In genomic region chr2:180840641-180841040, GRCh38 we compare ENCODE assay signal across 29 cellular contexts.
"Had no signal": no experiment of that assay in that cellular context is flagged by ENCODE, and none has a peak within 500 bp of the region (broad histone marks: within the 10 kb centered on the region; RNA-seq: fewer than 3 reads in every experiment).

No MANE protein-coding gene starts in this region.

- H3K4me3 ChIP-seq: stomach, suprapubic skin, testis, thoracic aorta, thyroid gland, tibial artery, tibial nerve, transverse colon, upper lobe of left lung, upper lobe of right lung, uterus, vagina had no signal

- FAIRE-seq: urothelium cell line had no signal

- H3K27me3 ChIP-seq: stomach, suprapubic skin, testis, thyroid gland, tibial artery, tibial nerve, transverse colon, upper lobe of left lung, upper lobe of right lung, uterus, vagina had no signal

- ATAC-seq: stimulated activated effector memory CD8-positive, alpha-beta T cell treated with anti-CD3 and anti-CD28 coated beads, Interleukin-12 subunit alpha, Interleukin-12 subunit beta, amount 100 ng/mL, for 72 hours; stimulated activated memory B cell treated with anti-CD40 and anti-IgM and Interleukin-4, amounts not matched to agents 10 μg/mL and 1 μg/mL and 100 μg/mL, for 72 hours; stimulated activated naive B cell treated with anti-CD40 and anti-IgM and Interleukin-4, amounts not matched to agents 10 μg/mL and 1 μg/mL and 100 μg/mL, for 72 hours; stimulated activated naive CD8-positive, alpha-beta T cell treated with anti-CD3 and anti-CD28 coated beads, Interleukin-15, amount 100 ng/mL, for 72 hours; stimulated activated naive CD8-positive, alpha-beta T cell treated with anti-CD3 and anti-CD28 coated beads, Interleukin-15, Interleukin-2, amounts not matched to agents 100 U/mL and 50 U/mL, for 24 hours; upper lobe of right lung had no signal

- H3K9me3 ChIP-seq: stomach, suprapubic skin, testis, thoracic aorta, thyroid gland, tibial artery, tibial nerve, transverse colon, upper lobe of left lung, upper lobe of right lung, uterus, vagina had no signal

- H3K4me3 Mint-ChIP-seq: stimulated activated effector memory CD8-positive, alpha-beta T cell treated with anti-CD3 and anti-CD28 coated beads, Interleukin-12 subunit alpha, Interleukin-12 subunit beta, amount 100 ng/mL, for 72 hours; stimulated activated memory B cell treated with anti-CD40 and anti-IgM and Interleukin-4, amounts not matched to agents 10 μg/mL and 1 μg/mL and 100 μg/mL, for 72 hours; stimulated activated naive B cell treated with anti-CD40 and anti-IgM and Interleukin-4, amounts not matched to agents 10 μg/mL and 1 μg/mL and 100 μg/mL, for 72 hours; stimulated activated naive CD8-positive, alpha-beta T cell treated with anti-CD3 and anti-CD28 coated beads, Interleukin-15, amount 100 ng/mL, for 72 hours; stimulated activated naive CD8-positive, alpha-beta T cell treated with anti-CD3 and anti-CD28 coated beads, Interleukin-15, Interleukin-2, amounts not matched to agents 100 ng/mL and 50 ng/mL, for 24 hours; type B pancreatic cell had no signal

- H3K27me3 Mint-ChIP-seq: stimulated activated memory B cell treated with anti-CD40 and anti-IgM and Interleukin-4, amounts not matched to agents 10 μg/mL and 1 μg/mL and 100 μg/mL, for 72 hours; stimulated activated naive CD8-positive, alpha-beta T cell treated with anti-CD3 and anti-CD28 coated beads, Interleukin-15, amount 100 ng/mL, for 72 hours; stimulated activated naive CD8-positive, alpha-beta T cell treated with anti-CD3 and anti-CD28 coated beads, Interleukin-15, Interleukin-2, amounts not matched to agents 100 ng/mL and 50 ng/mL, for 24 hours; type B pancreatic cell had no signal

- H3K4me1 ChIP-seq: stomach, suprapubic skin, testis, thyroid gland, tibial artery, tibial nerve, transverse colon, upper lobe of left lung, upper lobe of right lung, uterus, vagina had no signal

- H3K27ac ChIP-seq: stomach, suprapubic skin, testis, thoracic aorta, thyroid gland, tibial artery, tibial nerve, transverse colon, upper lobe of left lung, upper lobe of right lung, uterus, vagina had no signal

- DNase-seq: stimulated activated CD4-positive, alpha-beta T cell treated with anti-CD3 and anti-CD28 coated beads, Interleukin-2, amount 100 ng/mL, for 48 hours; stimulated activated CD4-positive, alpha-beta T cell treated with anti-CD3 and anti-CD28 coated beads, Interleukin-4, amount 100 ng/mL, for 1 hour; stimulated activated CD4-positive, alpha-beta T cell treated with anti-CD3 and anti-CD28 coated beads, Interleukin-4, amount 100 ng/mL, for 24 hours; stimulated activated CD4-positive, alpha-beta T cell treated with anti-CD3 and anti-CD28 coated beads, Interleukin-4, amount 100 ng/mL, for 4 hours; stimulated activated CD8-positive, alpha-beta memory T cell treated with anti-CD3 and anti-CD28 coated beads, Interleukin-4, amount 100 ng/mL, for 48 hours; stimulated activated naive B cell treated with anti-CD40 and anti-IgM and Interleukin-4, amounts not matched to agents 10 μg/mL and 1 μg/mL and 100 μg/mL, for 72 hours; stimulated activated naive CD4-positive, alpha-beta T cell; stimulated activated naive CD4-positive, alpha-beta T cell treated with Interleukin-2 at 50 U/mL for 16 hours; stimulated activated naive CD8-positive, alpha-beta T cell treated with anti-CD3 and anti-CD28 coated beads, Interleukin-15, amount 100 ng/mL, for 72 hours; stimulated activated naive CD8-positive, alpha-beta T cell treated with anti-CD3 and anti-CD28 coated beads, Interleukin-15, Interleukin-2, amounts not matched to agents 100 U/mL and 50 U/mL, for 24 hours; stomach; substantia nigra; testis; thyroid gland; tibial artery; transverse colon; trophoblast cell; upper lobe of left lung; upper lobe of right lung; uterus had no signal

- H3K36me3 ChIP-seq: stomach, suprapubic skin, thoracic aorta, thyroid gland, tibial artery, tibial nerve, transverse colon, upper lobe of left lung, upper lobe of right lung, uterus, vagina had no signal

- H3K27ac Mint-ChIP-seq: stimulated activated effector memory CD8-positive, alpha-beta T cell treated with anti-CD3 and anti-CD28 coated beads, Interleukin-12 subunit alpha, Interleukin-12 subunit beta, amount 100 ng/mL, for 72 hours; stimulated activated memory B cell treated with anti-CD40 and anti-IgM and Interleukin-4, amounts not matched to agents 10 μg/mL and 1 μg/mL and 100 μg/mL, for 72 hours; stimulated activated naive B cell treated with anti-CD40 and anti-IgM and Interleukin-4, amounts not matched to agents 10 μg/mL and 1 μg/mL and 100 μg/mL, for 72 hours; stimulated activated naive CD8-positive, alpha-beta T cell treated with anti-CD3 and anti-CD28 coated beads, Interleukin-15, amount 100 ng/mL, for 72 hours; stimulated activated naive CD8-positive, alpha-beta T cell treated with anti-CD3 and anti-CD28 coated beads, Interleukin-15, Interleukin-2, amounts not matched to agents 100 ng/mL and 50 ng/mL, for 24 hours; type B pancreatic cell had no signal

- H3K36me3 Mint-ChIP-seq: stimulated activated effector memory CD8-positive, alpha-beta T cell treated with anti-CD3 and anti-CD28 coated beads, Interleukin-12 subunit alpha, Interleukin-12 subunit beta, amount 100 ng/mL, for 72 hours; stimulated activated memory B cell treated with anti-CD40 and anti-IgM and Interleukin-4, amounts not matched to agents 10 μg/mL and 1 μg/mL and 100 μg/mL, for 72 hours; stimulated activated naive B cell treated with anti-CD40 and anti-IgM and Interleukin-4, amounts not matched to agents 10 μg/mL and 1 μg/mL and 100 μg/mL, for 72 hours; type B pancreatic cell had no signal

- H3K9me3 Mint-ChIP-seq: stimulated activated effector memory CD8-positive, alpha-beta T cell treated with anti-CD3 and anti-CD28 coated beads, Interleukin-12 subunit alpha, Interleukin-12 subunit beta, amount 100 ng/mL, for 72 hours; stimulated activated memory B cell treated with anti-CD40 and anti-IgM and Interleukin-4, amounts not matched to agents 10 μg/mL and 1 μg/mL and 100 μg/mL, for 72 hours; stimulated activated naive B cell treated with anti-CD40 and anti-IgM and Interleukin-4, amounts not matched to agents 10 μg/mL and 1 μg/mL and 100 μg/mL, for 72 hours; stimulated activated naive CD8-positive, alpha-beta T cell treated with anti-CD3 and anti-CD28 coated beads, Interleukin-15, amount 100 ng/mL, for 72 hours; type B pancreatic cell had no signal

- H3K4me1 Mint-ChIP-seq: stimulated activated effector memory CD8-positive, alpha-beta T cell treated with anti-CD3 and anti-CD28 coated beads, Interleukin-12 subunit alpha, Interleukin-12 subunit beta, amount 100 ng/mL, for 72 hours; stimulated activated memory B cell treated with anti-CD40 and anti-IgM and Interleukin-4, amounts not matched to agents 10 μg/mL and 1 μg/mL and 100 μg/mL, for 72 hours; stimulated activated naive B cell treated with anti-CD40 and anti-IgM and Interleukin-4, amounts not matched to agents 10 μg/mL and 1 μg/mL and 100 μg/mL, for 72 hours; stimulated activated naive CD8-positive, alpha-beta T cell treated with anti-CD3 and anti-CD28 coated beads, Interleukin-15, amount 100 ng/mL, for 72 hours had no signal
